Comparison of ENCODE assay signal across 9 cellular contexts in genomic region chrX:16212436-16212835, GRCh38. TPM values are rescaled to one million over a fixed set of nuclear protein-coding genes. Genes with fewer than 3 reads are reported as not detected.
DNase-seq lines count a peak whose midpoint lies in the region; ATAC-seq and TF ChIP-seq lines count a peak whose summit lies in the region.
"Had no signal": no experiment of that assay in that cellular context is flagged by ENCODE, and none has a peak within 500 bp of the region (broad histone marks: within the 10 kb centered on the region; RNA-seq: fewer than 3 reads in every experiment).

No MANE protein-coding gene starts in this region.

- peak; percentile 31 for TF ChIP-seq CTCF in AG04450 (IDR thresholded peaks at IDR 0.05; ENCODE audit: low read depth, low read length)
- peak; percentile 66 for TF ChIP-seq CTCF in GM12873 (IDR thresholded peaks at IDR 0.05; ENCODE audit: insufficient read depth, low read depth, low read length, missing control alignments)
- TF ChIP-seq CTCF in hepatocyte (IDR thresholded peaks at IDR 0.05; ENCODE audit: poor library complexity), result peak; percentile 28
- no peak for TF ChIP-seq CTCF in suprapubic skin (IDR thresholded peaks at IDR 0.05)

- no peaks in the 10 kb centered on the region for H3K4me1 ChIP-seq in hepatocyte (ENCODE audit: insufficient read depth)
- no peaks in the 10 kb centered on the region for H3K4me1 ChIP-seq in suprapubic skin

- CTCF ChIA-PET in AG04450 (lab: Charles Lee), result interaction anchor here (1.0 kb wide), 1 partner anchor 232 kb away, joined by 3 read pairs; no protein-coding TSS in a partner anchor

- no peak overlapping the region for H3K27ac ChIP-seq in AG04450 (ENCODE audit: low read depth, low read length)
- H3K27ac ChIP-seq in hepatocyte, result no peak overlapping the region
- H3K27ac ChIP-seq in suprapubic skin, result no peak overlapping the region

- no peak overlapping the region for H2AFZ ChIP-seq in hepatocyte

- no peak for TF ChIP-seq POLR2A in suprapubic skin (IDR thresholded peaks at IDR 0.05)

- no peaks in the 10 kb centered on the region for H3K79me2 ChIP-seq in hepatocyte

- H3K4me3 ChIP-seq in AG04450 (ENCODE audit: low read depth, low read length), result no peak overlapping the region
- H3K4me3 ChIP-seq in hepatocyte, result no peak overlapping the region
- H3K4me3 ChIP-seq in suprapubic skin, result no peak overlapping the region

- TF ChIP-seq EP300 in suprapubic skin (IDR thresholded peaks at IDR 0.05), result no peak

- H3K36me3 ChIP-seq in hepatocyte (replicated peaks; ENCODE audit: insufficient read depth, low read depth), result no peaks in the 10 kb centered on the region
- H3K36me3 ChIP-seq in suprapubic skin, result no peaks in the 10 kb centered on the region

- H3K9me3 ChIP-seq in AG04450 (ENCODE audit: control insufficient read depth, insufficient read depth, low read length), result no peaks in the 10 kb centered on the region
- H3K9me3 ChIP-seq in hepatocyte (ENCODE audit: low read depth), result no peaks in the 10 kb centered on the region
- no peaks in the 10 kb centered on the region for H3K9me3 ChIP-seq in suprapubic skin

- no peaks in the 10 kb centered on the region for H4K20me1 ChIP-seq in hepatocyte (ENCODE audit: insufficient read depth, poor library complexity, severe bottlenecking)

- H3K27me3 ChIP-seq in AG04450 (ENCODE audit: control insufficient read depth, insufficient read depth, low read length) (no peaks in the 10 kb centered on the region), hepatocyte (no peaks in the 10 kb centered on the region), suprapubic skin (no peaks in the 10 kb centered on the region)

- DNase-seq in AG04450 (ENCODE audit: low read depth, low spot score) (no peak), hepatocyte (ENCODE audit: low spot score) (peak; percentile 13), suprapubic skin (ENCODE audit: low spot score in 2 of 2) (no peak), activated T-cell treated with anti-CD3 and anti-CD28 coated beads for 4 hours (no peak), glomerular visceral epithelial cell (ENCODE audit: extremely low spot score) (no peak), DMS79 (lab: John Stamatoyannopoulos, UW) (no peak)
- DNase-seq: NCI-H446 treated with DMSO at 0.1 percent for 48 hours had no signal

- H3K4me2 ChIP-seq in hepatocyte, result no peak overlapping the region

- peak; percentile 82 for ATAC-seq in SK-N-SH treated with all-trans-retinoic acid at 6 μM for 48 hours

- H3K9me2 ChIP-seq in hepatocyte (replicated peaks; ENCODE audit: insufficient read depth), result no peaks in the 10 kb centered on the region

- POLR2A ChIA-PET in AG04450 (lab: Yijun Ruan, JAX), result no interaction called here

TF ChIP-seq in SK-N-SH treated with all-trans-retinoic acid at 6 μM for 48 hours, 23 proteins besides CTCF, POLR2A, EP300 and RAD21:
- no peak for TF ChIP-seq CSRNP3 (CRISPR knock-in tag; IDR thresholded peaks at IDR 0.05)
- TF ChIP-seq ESRRG (CRISPR knock-in tag; IDR thresholded peaks at IDR 0.05), result no peak
- TF ChIP-seq POU6F1 (CRISPR knock-in tag; IDR thresholded peaks at IDR 0.05; ENCODE audit: borderline replicate concordance, low read depth), result no peak
- TF ChIP-seq PATZ1 (CRISPR knock-in tag; IDR thresholded peaks at IDR 0.05; ENCODE audit: borderline replicate concordance), result no peak
- no peak for TF ChIP-seq OSR1 (CRISPR knock-in tag; IDR thresholded peaks at IDR 0.05)
- TF ChIP-seq ARNTL (CRISPR knock-in tag; IDR thresholded peaks at IDR 0.05; ENCODE audit: borderline replicate concordance, low read depth), result no peak
- no peak for TF ChIP-seq TSHZ2 (CRISPR knock-in tag; IDR thresholded peaks at IDR 0.05)
- no peak for TF ChIP-seq ZNF8 (CRISPR knock-in tag; IDR thresholded peaks at IDR 0.05)
- TF ChIP-seq TOX (CRISPR knock-in tag; IDR thresholded peaks at IDR 0.05; ENCODE audit: borderline replicate concordance), result no peak
- TF ChIP-seq BACH2 (CRISPR knock-in tag; IDR thresholded peaks at IDR 0.05; ENCODE audit: borderline replicate concordance), result no peak
- TF ChIP-seq GLIS3 (CRISPR knock-in tag; IDR thresholded peaks at IDR 0.05), result no peak
TF ChIP-seq in SK-N-SH treated with all-trans-retinoic acid at 6 μM for 48 hours: peak in this region for 0.

RNA-seq across cellular contexts. Expression of gene MAGEB17, which starts 45.2 kb away (rescaled TPM):
- 0.05 TPM in 1 of 2 replicates, not detected in the other for polyA plus RNA-seq in AG04450 (2011; rRNA removed)
- polyA minus RNA-seq in AG04450 (2011; rRNA and poly(A)+ RNA removed), result not detected in 2 replicates
- 0.20 TPM in 1 of 2 replicates, not detected in the other for total RNA-seq in hepatocyte
- polyA plus RNA-seq in hepatocyte, result 0.29 TPM in 1 of 2 replicates, not detected in the other
- total RNA-seq in suprapubic skin, result not detected

Comparison
In these comparisons a context has a peak if more than half of its experiments do, and no peak if none do; other contexts are left out.
1. CTCF ChIP-seq: peak in AG04450 (single experiment), GM12873 (single experiment) and hepatocyte (single experiment); none in suprapubic skin (0 of 2).